Comparison of ENCODE assay signal across 16 cellular contexts in the genomic region with DNA sequence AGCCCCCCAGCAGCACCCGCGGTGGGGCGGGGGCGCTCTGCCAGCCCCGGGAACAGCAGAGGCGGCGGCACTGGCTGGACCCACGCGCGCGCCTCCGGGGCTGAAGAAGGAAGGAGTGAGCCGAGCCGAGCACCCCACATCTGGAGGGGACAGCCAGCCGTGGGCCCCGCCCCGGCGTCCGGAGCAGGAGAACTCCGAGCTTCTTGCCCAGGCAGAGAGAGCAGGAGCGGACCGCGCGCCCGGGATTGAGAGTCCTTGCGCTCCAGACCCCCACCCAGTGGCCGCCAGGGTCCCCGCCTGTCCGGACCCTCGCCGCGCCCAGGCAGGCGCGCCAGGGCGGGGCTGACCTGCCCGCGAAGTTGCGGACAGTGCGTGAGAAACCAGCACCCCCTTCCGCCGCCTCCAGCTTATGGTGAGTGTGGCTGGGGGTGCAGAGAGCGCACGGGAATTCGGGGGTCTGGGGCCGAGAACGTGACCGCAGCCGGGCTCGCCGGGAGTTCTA.
DNase-seq lines count a peak whose midpoint lies in the region; ATAC-seq lines count a peak whose summit lies in the region.
"Had no signal": no experiment of that assay in that cellular context is flagged by ENCODE, and none has a peak within 500 bp of the region (broad histone marks: within the 10 kb centered on the region; RNA-seq: fewer than 3 reads in every experiment).

No MANE protein-coding gene starts in this region.

- no peak overlapping the region for H2BK15ac ChIP-seq in mesendoderm (replicated peaks; ENCODE audit: low read depth)

- peaks cover 52% of the 10 kb centered on the region for H3K27me3 ChIP-seq in HUES64 (ENCODE audit: insufficient read depth, low read length)
- peaks cover 51% of the 10 kb centered on the region for H3K27me3 ChIP-seq in ectodermal cell (ENCODE audit: control insufficient read depth, insufficient read depth, low read length, poor library complexity, severe bottlenecking)
- peaks cover 20% of the 10 kb centered on the region for H3K27me3 ChIP-seq in mesendoderm (ENCODE audit: insufficient read depth, low read length, poor library complexity)
- H3K27me3 ChIP-seq: ascending aorta had no signal

- peaks cover 10% of the 10 kb centered on the region for H3K9me3 Mint-ChIP-seq in activated T-cell treated with anti-CD3 and anti-CD28 coated beads, Interleukin-2, amount 50 U/mL, for 4 hours

- H3K4me2 ChIP-seq in mesendoderm (ENCODE audit: low read length): peak overlapping the region; percentile 71

- 0 out of 2 replicates have a peak overlapping the region, but pooled peaks have one; percentile 22 for H3K9ac ChIP-seq in HUES64 (ENCODE audit: low read depth, low read length)
- H3K9ac ChIP-seq in mesendoderm (ENCODE audit: low read length): peak overlapping the region; percentile 11

- no peak overlapping the region for H3K4ac ChIP-seq in mesendoderm (ENCODE audit: low read depth, low read length)

- H2BK5ac ChIP-seq in mesendoderm (ENCODE audit: low read length): no peak overlapping the region

- DNase-seq in DMS79 (lab: John Stamatoyannopoulos, UW): peak; percentile 37
- peak; percentile 35 for DNase-seq in mesendoderm
- DNase-seq in activated T-cell treated with anti-CD3 and anti-CD28 coated beads, Interleukin-2, amount 50 U/mL, for 4 hours: no peak
- no peak for DNase-seq in MV-4-11 (lab: John Stamatoyannopoulos, UW)
- DNase-seq: activated naive CD4-positive, alpha-beta T cell; CD8-positive, alpha-beta T cell; midbrain; stimulated activated naive CD8-positive, alpha-beta T cell treated with anti-CD3 and anti-CD28 coated beads, Interleukin-15, amount 100 ng/mL, for 72 hours; T1000 had no signal

- no peak overlapping the region for H4K8ac ChIP-seq in mesendoderm (ENCODE audit: low read depth, low read length)

- no peak overlapping the region for H2AK5ac ChIP-seq in mesendoderm (ENCODE audit: low read length)

- peaks cover 18% of the 10 kb centered on the region for H3K27me3 Mint-ChIP-seq in activated T-cell treated with anti-CD3 and anti-CD28 coated beads, Interleukin-2, amount 50 U/mL, for 4 hours (ENCODE audit: low read depth)

- no peak overlapping the region for H4K5ac ChIP-seq in mesendoderm (ENCODE audit: low read length)

- no peaks in the 10 kb centered on the region for H3K4me1 Mint-ChIP-seq in activated T-cell treated with anti-CD3 and anti-CD28 coated beads, Interleukin-2, amount 50 U/mL, for 4 hours (ENCODE audit: low read depth)
- H3K4me1 Mint-ChIP-seq: stimulated activated naive CD8-positive, alpha-beta T cell treated with anti-CD3 and anti-CD28 coated beads, Interleukin-15, amount 100 ng/mL, for 72 hours had no signal

- no peaks in the 10 kb centered on the region for H3K79me1 ChIP-seq in mesendoderm (ENCODE audit: low read length)

- H3K79me2 ChIP-seq in mesendoderm (ENCODE audit: control insufficient read depth, insufficient read depth, low read length): no peaks in the 10 kb centered on the region

- H3K23ac ChIP-seq in mesendoderm (ENCODE audit: low read length): peak overlapping the region; percentile 6

- WGBS in HUES64: under 1% methylated on average over 50 of the region's 50 CpGs
- WGBS in ectodermal cell, 2 experiments: 1% methylated on average over 50 of the region's 50 CpGs
- WGBS in mesendoderm (ENCODE audit: extremely low coverage, insufficient coverage, low lambda C conversion rate): no CpG with 5 or more reads among the region's 50 CpGs

- no peaks in the 10 kb centered on the region for H3K4me1 ChIP-seq in HUES64 (ENCODE audit: insufficient read depth, low read length)
- peaks cover 2% of the 10 kb centered on the region for H3K4me1 ChIP-seq in ectodermal cell (ENCODE audit: control insufficient read depth, insufficient read depth, low read length)
- H3K4me1 ChIP-seq in mesendoderm (ENCODE audit: control insufficient read depth, low read depth, low read length): no peaks in the 10 kb centered on the region
- H3K4me1 ChIP-seq: ascending aorta had no signal

- peak overlapping the region; percentile 11 for H3K18ac ChIP-seq in mesendoderm (ENCODE audit: low read length)

- no peaks in the 10 kb centered on the region for H3K9me3 ChIP-seq in HUES64 (ENCODE audit: insufficient read depth, low read depth, low read length)
- H3K9me3 ChIP-seq in ectodermal cell (ENCODE audit: control insufficient read depth, low read length): no peaks in the 10 kb centered on the region
- H3K9me3 ChIP-seq: ascending aorta had no signal

- H3K4me3 ChIP-seq in HUES64 (ENCODE audit: low read length) (peak overlapping the region; percentile 64), ectodermal cell (ENCODE audit: insufficient read depth, low read depth, low read length) (peak overlapping the region; percentile 59), mesendoderm (ENCODE audit: low read length) (no peak overlapping the region)
- H3K4me3 ChIP-seq: ascending aorta, esophagus muscularis mucosa had no signal

- H2BK120ac ChIP-seq in mesendoderm (ENCODE audit: low read depth, low read length): no peak overlapping the region

- H3K36me3 ChIP-seq in HUES64 (ENCODE audit: insufficient read depth, low read length): no peaks in the 10 kb centered on the region
- H3K36me3 ChIP-seq in ectodermal cell (ENCODE audit: control insufficient read depth, insufficient read depth, low read length): no peaks in the 10 kb centered on the region
- H3K36me3 ChIP-seq in mesendoderm (ENCODE audit: control insufficient read depth, insufficient read depth, low read length): no peaks in the 10 kb centered on the region
- H3K36me3 ChIP-seq: ascending aorta, esophagus muscularis mucosa had no signal

- H3K27ac ChIP-seq in HUES64 (ENCODE audit: low read depth, low read length) (no peak overlapping the region), ectodermal cell (ENCODE audit: insufficient read depth, low read depth, low read length, poor library complexity, severe bottlenecking) (no peak overlapping the region), mesendoderm (ENCODE audit: low read depth, low read length) (no peak overlapping the region)
- H3K27ac ChIP-seq: ascending aorta, esophagus muscularis mucosa had no signal

- ATAC-seq in GM21381 (IDR thresholded peaks at IDR 0.05; ENCODE audit: unreplicated experiment): no peak
- ATAC-seq in HG03095 (IDR thresholded peaks at IDR 0.05; ENCODE audit: unreplicated experiment): no peak
- ATAC-seq in activated T-cell treated with anti-CD3 and anti-CD28 coated beads, Interleukin-2, amount 50 U/mL, for 4 hours: no peak
- ATAC-seq: CD8-positive, alpha-beta T cell; sciatic nerve; stimulated activated naive CD8-positive, alpha-beta T cell treated with anti-CD3 and anti-CD28 coated beads, Interleukin-15, amount 100 ng/mL, for 72 hours had no signal

- peak overlapping the region; percentile 60 for H3K56ac ChIP-seq in mesendoderm (ENCODE audit: low read length)

- no peaks in the 10 kb centered on the region for H3K36me3 Mint-ChIP-seq in activated T-cell treated with anti-CD3 and anti-CD28 coated beads, Interleukin-2, amount 50 U/mL, for 4 hours (ENCODE audit: insufficient read depth)
- H3K36me3 Mint-ChIP-seq: CD8-positive, alpha-beta T cell had no signal

- H3K4me3 Mint-ChIP-seq in activated T-cell treated with anti-CD3 and anti-CD28 coated beads, Interleukin-2, amount 50 U/mL, for 4 hours: no peak overlapping the region
- H3K4me3 Mint-ChIP-seq: CD8-positive, alpha-beta T cell; stimulated activated naive CD8-positive, alpha-beta T cell treated with anti-CD3 and anti-CD28 coated beads, Interleukin-15, amount 100 ng/mL, for 72 hours had no signal

Comparison
In these comparisons a context has a peak if more than half of its experiments do, and no peak if none do; other contexts are left out.
1. DNase-seq: peak in DMS79 (single experiment) and mesendoderm (single experiment); none in activated T-cell treated with anti-CD3 and anti-CD28 coated beads, Interleukin-2, amount 50 U/mL, for 4 hours (single experiment) and MV-4-11 (single experiment).